Comparison of ENCODE assay signal across 2 cellular contexts in the genomic region with DNA sequence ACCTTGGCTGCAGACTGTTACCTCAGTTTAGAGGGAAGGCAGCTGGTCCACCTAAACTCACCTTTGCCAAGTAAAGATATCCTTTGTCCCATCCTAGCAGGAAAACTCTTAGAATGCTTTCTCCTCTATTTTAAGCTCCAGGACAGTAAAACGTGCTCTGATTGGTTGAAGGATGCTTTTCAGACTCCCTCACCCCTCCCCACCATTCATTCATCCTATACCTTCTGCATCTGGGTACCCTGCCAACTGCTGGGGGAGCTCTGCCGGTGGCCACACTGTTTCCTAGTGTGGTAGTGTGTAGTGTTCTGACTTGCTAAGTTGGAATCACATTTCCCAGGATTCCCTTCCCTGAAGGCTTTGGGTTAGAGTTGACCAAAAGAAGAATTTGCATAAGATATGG.
TF ChIP-seq lines count a peak whose summit lies in the region.

No MANE protein-coding gene starts in this region.

TF ChIP-seq in GM23338, 12 proteins besides CTCF, POLR2A, EP300 and RAD21 (continued from another document):
- TF ChIP-seq, protein P1, sequence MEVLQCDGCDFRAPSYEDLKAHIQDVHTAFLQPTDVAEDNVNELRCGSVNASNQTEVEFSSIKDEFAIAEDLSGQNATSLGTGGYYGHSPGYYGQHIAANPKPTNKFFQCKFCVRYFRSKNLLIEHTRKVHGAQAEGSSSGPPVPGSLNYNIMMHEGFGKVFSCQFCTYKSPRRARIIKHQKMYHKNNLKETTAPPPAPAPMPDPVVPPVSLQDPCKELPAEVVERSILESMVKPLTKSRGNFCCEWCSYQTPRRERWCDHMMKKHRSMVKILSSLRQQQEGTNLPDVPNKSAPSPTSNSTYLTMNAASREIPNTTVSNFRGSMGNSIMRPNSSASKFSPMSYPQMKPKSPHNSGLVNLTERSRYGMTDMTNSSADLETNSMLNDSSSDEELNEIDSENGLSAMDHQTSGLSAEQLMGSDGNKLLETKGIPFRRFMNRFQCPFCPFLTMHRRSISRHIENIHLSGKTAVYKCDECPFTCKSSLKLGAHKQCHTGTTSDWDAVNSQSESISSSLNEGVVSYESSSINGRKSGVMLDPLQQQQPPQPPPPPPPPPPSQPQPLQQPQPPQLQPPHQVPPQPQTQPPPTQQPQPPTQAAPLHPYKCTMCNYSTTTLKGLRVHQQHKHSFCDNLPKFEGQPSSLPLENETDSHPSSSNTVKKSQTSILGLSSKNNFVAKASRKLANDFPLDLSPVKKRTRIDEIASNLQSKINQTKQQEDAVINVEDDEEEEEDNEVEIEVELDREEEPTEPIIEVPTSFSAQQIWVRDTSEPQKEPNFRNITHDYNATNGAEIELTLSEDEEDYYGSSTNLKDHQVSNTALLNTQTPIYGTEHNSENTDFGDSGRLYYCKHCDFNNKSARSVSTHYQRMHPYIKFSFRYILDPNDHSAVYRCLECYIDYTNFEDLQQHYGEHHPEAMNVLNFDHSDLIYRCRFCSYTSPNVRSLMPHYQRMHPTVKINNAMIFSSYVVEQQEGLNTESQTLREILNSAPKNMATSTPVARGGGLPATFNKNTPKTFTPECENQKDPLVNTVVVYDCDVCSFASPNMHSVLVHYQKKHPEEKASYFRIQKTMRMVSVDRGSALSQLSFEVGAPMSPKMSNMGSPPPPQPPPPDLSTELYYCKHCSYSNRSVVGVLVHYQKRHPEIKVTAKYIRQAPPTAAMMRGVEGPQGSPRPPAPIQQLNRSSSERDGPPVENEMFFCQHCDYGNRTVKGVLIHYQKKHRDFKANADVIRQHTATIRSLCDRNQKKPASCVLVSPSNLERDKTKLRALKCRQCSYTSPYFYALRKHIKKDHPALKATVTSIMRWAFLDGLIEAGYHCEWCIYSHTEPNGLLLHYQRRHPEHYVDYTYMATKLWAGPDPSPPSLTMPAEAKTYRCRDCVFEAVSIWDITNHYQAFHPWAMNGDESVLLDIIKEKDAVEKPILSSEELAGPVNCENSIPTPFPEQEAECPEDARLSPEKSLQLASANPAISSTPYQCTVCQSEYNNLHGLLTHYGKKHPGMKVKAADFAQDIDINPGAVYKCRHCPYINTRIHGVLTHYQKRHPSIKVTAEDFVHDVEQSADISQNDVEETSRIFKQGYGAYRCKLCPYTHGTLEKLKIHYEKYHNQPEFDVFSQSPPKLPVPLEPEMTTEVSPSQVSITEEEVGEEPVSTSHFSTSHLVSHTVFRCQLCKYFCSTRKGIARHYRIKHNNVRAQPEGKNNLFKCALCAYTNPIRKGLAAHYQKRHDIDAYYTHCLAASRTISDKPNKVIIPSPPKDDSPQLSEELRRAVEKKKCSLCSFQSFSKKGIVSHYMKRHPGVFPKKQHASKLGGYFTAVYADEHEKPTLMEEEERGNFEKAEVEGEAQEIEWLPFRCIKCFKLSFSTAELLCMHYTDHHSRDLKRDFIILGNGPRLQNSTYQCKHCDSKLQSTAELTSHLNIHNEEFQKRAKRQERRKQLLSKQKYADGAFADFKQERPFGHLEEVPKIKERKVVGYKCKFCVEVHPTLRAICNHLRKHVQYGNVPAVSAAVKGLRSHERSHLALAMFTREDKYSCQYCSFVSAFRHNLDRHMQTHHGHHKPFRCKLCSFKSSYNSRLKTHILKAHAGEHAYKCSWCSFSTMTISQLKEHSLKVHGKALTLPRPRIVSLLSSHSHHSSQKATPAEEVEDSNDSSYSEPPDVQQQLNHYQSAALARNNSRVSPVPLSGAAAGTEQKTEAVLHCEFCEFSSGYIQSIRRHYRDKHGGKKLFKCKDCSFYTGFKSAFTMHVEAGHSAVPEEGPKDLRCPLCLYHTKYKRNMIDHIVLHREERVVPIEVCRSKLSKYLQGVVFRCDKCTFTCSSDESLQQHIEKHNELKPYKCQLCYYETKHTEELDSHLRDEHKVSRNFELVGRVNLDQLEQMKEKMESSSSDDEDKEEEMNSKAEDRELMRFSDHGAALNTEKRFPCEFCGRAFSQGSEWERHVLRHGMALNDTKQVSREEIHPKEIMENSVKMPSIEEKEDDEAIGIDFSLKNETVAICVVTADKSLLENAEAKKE (CRISPR knock-in tag; IDR thresholded peaks at IDR 0.05) = no peak
- TF ChIP-seq CREB1 (CRISPR knock-in tag; IDR thresholded peaks at IDR 0.05; ENCODE audit: low read depth) (no peak), ZNF331 (CRISPR knock-in tag; IDR thresholded peaks at IDR 0.05; ENCODE audit: low read depth) (no peak), NANOG (IDR thresholded peaks at IDR 0.05; ENCODE audit: borderline replicate concordance) (no peak), JUNB (IDR thresholded peaks at IDR 0.05; ENCODE audit: unreplicated experiment) (no peak), STAT1 (IDR thresholded peaks at IDR 0.05; ENCODE audit: unreplicated experiment) (no peak), EZH2 (IDR thresholded peaks at IDR 0.05; ENCODE audit: low read depth, unreplicated experiment) (no peak), ZNF114 (CRISPR knock-in tag; IDR thresholded peaks at IDR 0.05) (no peak)
- TF ChIP-seq, protein P2, sequence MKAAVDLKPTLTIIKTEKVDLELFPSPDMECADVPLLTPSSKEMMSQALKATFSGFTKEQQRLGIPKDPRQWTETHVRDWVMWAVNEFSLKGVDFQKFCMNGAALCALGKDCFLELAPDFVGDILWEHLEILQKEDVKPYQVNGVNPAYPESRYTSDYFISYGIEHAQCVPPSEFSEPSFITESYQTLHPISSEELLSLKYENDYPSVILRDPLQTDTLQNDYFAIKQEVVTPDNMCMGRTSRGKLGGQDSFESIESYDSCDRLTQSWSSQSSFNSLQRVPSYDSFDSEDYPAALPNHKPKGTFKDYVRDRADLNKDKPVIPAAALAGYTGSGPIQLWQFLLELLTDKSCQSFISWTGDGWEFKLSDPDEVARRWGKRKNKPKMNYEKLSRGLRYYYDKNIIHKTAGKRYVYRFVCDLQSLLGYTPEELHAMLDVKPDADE (IDR thresholded peaks at IDR 0.05) = no peak
- TF ChIP-seq, protein P3, sequence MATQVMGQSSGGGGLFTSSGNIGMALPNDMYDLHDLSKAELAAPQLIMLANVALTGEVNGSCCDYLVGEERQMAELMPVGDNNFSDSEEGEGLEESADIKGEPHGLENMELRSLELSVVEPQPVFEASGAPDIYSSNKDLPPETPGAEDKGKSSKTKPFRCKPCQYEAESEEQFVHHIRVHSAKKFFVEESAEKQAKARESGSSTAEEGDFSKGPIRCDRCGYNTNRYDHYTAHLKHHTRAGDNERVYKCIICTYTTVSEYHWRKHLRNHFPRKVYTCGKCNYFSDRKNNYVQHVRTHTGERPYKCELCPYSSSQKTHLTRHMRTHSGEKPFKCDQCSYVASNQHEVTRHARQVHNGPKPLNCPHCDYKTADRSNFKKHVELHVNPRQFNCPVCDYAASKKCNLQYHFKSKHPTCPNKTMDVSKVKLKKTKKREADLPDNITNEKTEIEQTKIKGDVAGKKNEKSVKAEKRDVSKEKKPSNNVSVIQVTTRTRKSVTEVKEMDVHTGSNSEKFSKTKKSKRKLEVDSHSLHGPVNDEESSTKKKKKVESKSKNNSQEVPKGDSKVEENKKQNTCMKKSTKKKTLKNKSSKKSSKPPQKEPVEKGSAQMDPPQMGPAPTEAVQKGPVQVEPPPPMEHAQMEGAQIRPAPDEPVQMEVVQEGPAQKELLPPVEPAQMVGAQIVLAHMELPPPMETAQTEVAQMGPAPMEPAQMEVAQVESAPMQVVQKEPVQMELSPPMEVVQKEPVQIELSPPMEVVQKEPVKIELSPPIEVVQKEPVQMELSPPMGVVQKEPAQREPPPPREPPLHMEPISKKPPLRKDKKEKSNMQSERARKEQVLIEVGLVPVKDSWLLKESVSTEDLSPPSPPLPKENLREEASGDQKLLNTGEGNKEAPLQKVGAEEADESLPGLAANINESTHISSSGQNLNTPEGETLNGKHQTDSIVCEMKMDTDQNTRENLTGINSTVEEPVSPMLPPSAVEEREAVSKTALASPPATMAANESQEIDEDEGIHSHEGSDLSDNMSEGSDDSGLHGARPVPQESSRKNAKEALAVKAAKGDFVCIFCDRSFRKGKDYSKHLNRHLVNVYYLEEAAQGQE (IDR thresholded peaks at IDR 0.05; ENCODE audit: unreplicated experiment) = no peak

TF ChIP-seq in WTC11, 78 proteins besides CTCF, POLR2A, EP300 and RAD21 (continued from another document):
- TF ChIP-seq AR (CRISPR knock-in tag; IDR thresholded peaks at IDR 0.05) (no peak), SMAD4 (CRISPR knock-in tag; IDR thresholded peaks at IDR 0.05) (no peak), TEAD4 (CRISPR knock-in tag; IDR thresholded peaks at IDR 0.05) (no peak), ZSCAN18 (CRISPR knock-in tag; IDR thresholded peaks at IDR 0.05) (no peak), JUN (CRISPR knock-in tag; IDR thresholded peaks at IDR 0.05) (no peak), SMAD3 (CRISPR knock-in tag; IDR thresholded peaks at IDR 0.05; ENCODE audit: borderline replicate concordance) (no peak), ARID4B (CRISPR knock-in tag; IDR thresholded peaks at IDR 0.05; ENCODE audit: borderline replicate concordance) (no peak), SOX15 (CRISPR knock-in tag; IDR thresholded peaks at IDR 0.05) (no peak)
- TF ChIP-seq, protein P4, sequence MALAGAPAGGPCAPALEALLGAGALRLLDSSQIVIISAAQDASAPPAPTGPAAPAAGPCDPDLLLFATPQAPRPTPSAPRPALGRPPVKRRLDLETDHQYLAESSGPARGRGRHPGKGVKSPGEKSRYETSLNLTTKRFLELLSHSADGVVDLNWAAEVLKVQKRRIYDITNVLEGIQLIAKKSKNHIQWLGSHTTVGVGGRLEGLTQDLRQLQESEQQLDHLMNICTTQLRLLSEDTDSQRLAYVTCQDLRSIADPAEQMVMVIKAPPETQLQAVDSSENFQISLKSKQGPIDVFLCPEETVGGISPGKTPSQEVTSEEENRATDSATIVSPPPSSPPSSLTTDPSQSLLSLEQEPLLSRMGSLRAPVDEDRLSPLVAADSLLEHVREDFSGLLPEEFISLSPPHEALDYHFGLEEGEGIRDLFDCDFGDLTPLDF (CRISPR knock-in tag; IDR thresholded peaks at IDR 0.05) = no peak
- TF ChIP-seq, protein P5, sequence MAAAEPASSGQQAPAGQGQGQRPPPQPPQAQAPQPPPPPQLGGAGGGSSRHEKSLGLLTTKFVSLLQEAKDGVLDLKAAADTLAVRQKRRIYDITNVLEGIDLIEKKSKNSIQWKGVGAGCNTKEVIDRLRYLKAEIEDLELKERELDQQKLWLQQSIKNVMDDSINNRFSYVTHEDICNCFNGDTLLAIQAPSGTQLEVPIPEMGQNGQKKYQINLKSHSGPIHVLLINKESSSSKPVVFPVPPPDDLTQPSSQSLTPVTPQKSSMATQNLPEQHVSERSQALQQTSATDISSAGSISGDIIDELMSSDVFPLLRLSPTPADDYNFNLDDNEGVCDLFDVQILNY (CRISPR knock-in tag; IDR thresholded peaks at IDR 0.05) = no peak
